ENCODE assay signal across 1 cellular context in genomic region chr16:89073346-89074221, GRCh38.
TF ChIP-seq lines count a peak whose summit lies in the region.

No MANE protein-coding gene starts in this region.

TF ChIP-seq in K562, 482 proteins besides CTCF, POLR2A, EP300 and RAD21 (continued from another document and continues in another):
- TF ChIP-seq HMBOX1 (IDR thresholded peaks at IDR 0.05), result no peak
- TF ChIP-seq ZNF586 (CRISPR knock-in tag; conservative IDR thresholded peaks at IDR 0.05), result no peak
- TF ChIP-seq SAFB (IDR thresholded peaks at IDR 0.05; ENCODE audit: borderline replicate concordance, low read depth, low read length), result no peak
- TF ChIP-seq STAG1 (CRISPR knock-in tag; IDR thresholded peaks at IDR 0.05; ENCODE audit: borderline replicate concordance), result no peak
- TF ChIP-seq KLF16 (IDR thresholded peaks at IDR 0.05), result no peak
- TF ChIP-seq TEAD2 (tag; IDR thresholded peaks at IDR 0.05), result no peak
- TF ChIP-seq MBD2 (IDR thresholded peaks at IDR 0.05; ENCODE audit: borderline replicate concordance, low read depth), result no peak
- no peak for TF ChIP-seq ZNF146 (CRISPR knock-in tag; IDR thresholded peaks at IDR 0.05; ENCODE audit: unreplicated experiment)
- TF ChIP-seq TFE3 (CRISPR knock-in tag; IDR thresholded peaks at IDR 0.05), result peak; percentile 39
- TF ChIP-seq ZNF766 (CRISPR knock-in tag; conservative IDR thresholded peaks at IDR 0.05), result no peak
- TF ChIP-seq ZZZ3 (IDR thresholded peaks at IDR 0.05), result no peak
- TF ChIP-seq ARID4B (CRISPR knock-in tag; IDR thresholded peaks at IDR 0.05), result peak; percentile 44; the same call in 1 of the 2 replicates
- no peak for TF ChIP-seq BDP1 (IDR thresholded peaks at IDR 0.05; ENCODE audit: insufficient read depth, insufficient read length)
- TF ChIP-seq SREBF1 (IDR thresholded peaks at IDR 0.05; ENCODE audit: borderline replicate concordance, low read depth, low read length), result no peak
- TF ChIP-seq MAFK (IDR thresholded peaks at IDR 0.05; ENCODE audit: low read length), result no peak
- TF ChIP-seq PHF20 (IDR thresholded peaks at IDR 0.05; ENCODE audit: partially characterized antibody), result no peak
- no peak for TF ChIP-seq NEUROD1 (IDR thresholded peaks at IDR 0.05; ENCODE audit: borderline replicate concordance, low read depth, low read length, partially characterized antibody)
- peak; percentile 93 for TF ChIP-seq ZBTB9 (CRISPR knock-in tag; IDR thresholded peaks at IDR 0.05)
- TF ChIP-seq CREB1 (IDR thresholded peaks at IDR 0.05), result no peak
- peak; percentile 55; the same call in 1 of the 2 replicates for TF ChIP-seq CREB1 (CRISPR knock-in tag; IDR thresholded peaks at IDR 0.05)
- TF ChIP-seq TCFL5 (CRISPR knock-in tag; conservative IDR thresholded peaks at IDR 0.05), result no peak
- no peak for TF ChIP-seq HMGN3 (IDR thresholded peaks at IDR 0.05; ENCODE audit: borderline replicate concordance, extremely low read depth, insufficient read length, low read depth, low read length)
- TF ChIP-seq ZSCAN29 (IDR thresholded peaks at IDR 0.05), result no peak
- TF ChIP-seq ZBTB5 (IDR thresholded peaks at IDR 0.05), result no peak
- no peak for TF ChIP-seq CEBPZ (IDR thresholded peaks at IDR 0.05; ENCODE audit: borderline replicate concordance, low read depth, low read length)
- TF ChIP-seq CEBPG (CRISPR knock-in tag; IDR thresholded peaks at IDR 0.05), result peak; percentile 7; the same call in 1 of the 2 replicates
- no peak for TF ChIP-seq CEBPG (tag; conservative IDR thresholded peaks at IDR 0.05 in 1 of 2, IDR thresholded peaks at IDR 0.05 in 1 of 2)
- no peak for TF ChIP-seq DNMT1 (IDR thresholded peaks at IDR 0.05)
- TF ChIP-seq ATF7 (IDR thresholded peaks at IDR 0.05), result no peak
- TF ChIP-seq ATF3 (IDR thresholded peaks at IDR 0.05), result no peak; the same call in 1 of the 2 replicates
- TF ChIP-seq ATF3 (CRISPR knock-in tag; conservative IDR thresholded peaks at IDR 0.05), result no peak
- no peak for TF ChIP-seq KAT7 (CRISPR knock-in tag; IDR thresholded peaks at IDR 0.05; ENCODE audit: borderline replicate concordance)
- no peak for TF ChIP-seq RBBP5 (IDR thresholded peaks at IDR 0.05; ENCODE audit: borderline replicate concordance, insufficient read depth, low read length, poor library complexity, severe bottlenecking)
- TF ChIP-seq ZNF695 (CRISPR knock-in tag; IDR thresholded peaks at IDR 0.05), result no peak
- peak; percentile 42 for TF ChIP-seq BHLHE40 (IDR thresholded peaks at IDR 0.05; ENCODE audit: low read length)
- TF ChIP-seq HCFC1 (IDR thresholded peaks at IDR 0.05; ENCODE audit: low read depth, low read length), result no peak
- TF ChIP-seq PHB (CRISPR knock-in tag; IDR thresholded peaks at IDR 0.05), result no peak
- no peak for TF ChIP-seq ZNF717 (CRISPR knock-in tag; IDR thresholded peaks at IDR 0.05)
- no peak for TF ChIP-seq HEY1 (CRISPR knock-in tag; IDR thresholded peaks at IDR 0.05; ENCODE audit: borderline replicate concordance)
- 0 out of 2 replicates have a peak, but pooled peaks have one; percentile 13 for TF ChIP-seq ZC3H4 (CRISPR knock-in tag; IDR thresholded peaks at IDR 0.05; ENCODE audit: borderline replicate concordance)
